In the genomic region with DNA sequence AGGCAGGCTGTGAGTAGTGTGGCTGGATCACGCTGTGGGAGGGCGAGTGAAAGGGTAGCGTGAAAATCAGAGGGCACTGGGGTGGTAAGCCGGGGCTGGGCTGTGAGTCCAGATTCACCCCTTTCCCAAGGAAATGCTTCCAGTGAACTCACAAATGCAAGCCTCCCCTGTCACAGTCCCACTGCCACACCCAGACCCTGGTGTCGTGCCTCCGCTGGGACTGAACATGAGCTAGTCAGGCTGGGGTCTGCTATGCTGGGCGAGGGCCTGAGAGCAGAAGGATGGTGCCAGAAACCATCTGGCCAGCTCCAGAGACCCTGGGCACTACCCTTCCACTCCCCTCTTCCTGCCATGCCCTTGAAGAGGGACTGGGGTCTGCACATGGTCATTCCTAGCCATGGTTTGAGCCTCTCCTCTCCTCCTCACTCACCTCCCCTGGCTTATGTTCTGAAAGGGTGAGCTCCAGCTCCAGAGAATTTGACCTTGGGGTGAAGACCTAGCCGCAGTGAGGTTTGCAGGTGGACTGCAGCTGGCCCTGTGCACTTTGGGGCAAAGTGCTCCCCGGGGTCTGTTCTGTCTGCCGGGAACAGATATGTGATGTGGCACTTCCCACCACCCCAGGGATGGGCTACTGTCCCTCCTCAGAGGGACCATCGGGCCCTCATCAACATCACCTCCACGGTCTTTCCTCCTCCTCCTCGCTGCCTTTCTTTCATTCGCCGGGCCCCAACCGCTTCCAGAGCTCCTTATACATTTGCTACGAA, we compare ENCODE assay signal across 18 cellular contexts.
DNase-seq lines count a peak whose midpoint lies in the region; ATAC-seq, FAIRE-seq and TF ChIP-seq lines count a peak whose summit lies in the region.
"Had no signal": no experiment of that assay in that cellular context is flagged by ENCODE, and none has a peak within 500 bp of the region (broad histone marks: within the 10 kb centered on the region; RNA-seq: fewer than 3 reads in every experiment).

No MANE protein-coding gene starts in this region.

- ATAC-seq in HepG2 (no peak; the same call in 2 of the 3 replicates), HG03196 (IDR thresholded peaks at IDR 0.05; ENCODE audit: unreplicated experiment) (no peak), HG03469 (IDR thresholded peaks at IDR 0.05; ENCODE audit: unreplicated experiment) (no peak)
- ATAC-seq: CD8-positive, alpha-beta T cell had no signal

- peak overlapping the region; percentile 52 for H2BK120ac ChIP-seq in trophoblast cell (ENCODE audit: insufficient read depth, low read length, poor library complexity)

- in situ Hi-C loops in HepG2 (cut with HindIII; ENCODE audit: extremely low pct_ligation_motif_present, low pct_unique_long_range_greater_than_20kb): loop anchor here (5.0 kb wide), 1 partner anchor 174 kb away; no protein-coding TSS in a partner anchor

- peaks cover 12% of the 10 kb centered on the region for H3K79me1 ChIP-seq in trophoblast cell (ENCODE audit: low read length)

- H3K27me3 ChIP-seq in HepG2 (ENCODE audit: control insufficient read depth in 1 of 2, insufficient read depth in 2 of 2, low read length in 2 of 2) (no peaks in the 10 kb centered on the region), trophoblast cell (ENCODE audit: insufficient read depth, low read length) (no peaks in the 10 kb centered on the region)
- H3K27me3 ChIP-seq: BLaER1 treated with 17β-estradiol and CSF1 and Interleukin-3, amounts not matched to agents 10 nM and 100 nM had no signal

- peak overlapping the region; percentile 11 for H2BK5ac ChIP-seq in trophoblast cell (ENCODE audit: low read depth, low read length, poor library complexity)

- no peak for TF ChIP-seq POLR2A in HepG2 (IDR thresholded peaks at IDR 0.05; ENCODE audit: insufficient read depth in 1 of 2, low read depth in 2 of 2, low read length in 2 of 2)

- TF ChIP-seq CTCF in HepG2 (CRISPR knock-in tag; IDR thresholded peaks at IDR 0.05): no peak

- H4K12ac ChIP-seq in trophoblast cell (ENCODE audit: low read depth, low read length): no peak overlapping the region

- H3K36me3 ChIP-seq in HepG2 (replicated peaks in 1 of 2; ENCODE audit: control insufficient read depth in 1 of 2, insufficient read depth in 2 of 2, low read length in 2 of 2) (no peaks in the 10 kb centered on the region), trophoblast cell (ENCODE audit: control insufficient read depth in 1 of 2, insufficient read depth in 2 of 2, low read length in 2 of 2) (no peaks in the 10 kb centered on the region)
- H3K36me3 ChIP-seq: BLaER1 treated with 17β-estradiol and CSF1 and Interleukin-3, amounts not matched to agents 10 nM and 100 nM had no signal

- CTCF ChIA-PET in HepG2 (lab: Yijun Ruan, JAX; ENCODE audit: low intra/inter-chr PET ratio, low total read pairs): no interaction called here

- no peaks in the 10 kb centered on the region for H4K20me1 ChIP-seq in HepG2 (ENCODE audit: insufficient read depth, low read length)
- H4K20me1 ChIP-seq: BLaER1 treated with 17β-estradiol and CSF1 and Interleukin-3, amounts not matched to agents 10 nM and 100 nM had no signal

- H2AFZ ChIP-seq in HepG2 (ENCODE audit: low read length) (no peak overlapping the region), trophoblast cell (ENCODE audit: insufficient read depth, low read length, poor library complexity) (peak overlapping the region; percentile 26)

- intact Hi-C loops in HepG2 (cut with micrococcal nuclease; ENCODE audit: unreplicated experiment): no loop called here

- POLR2A ChIA-PET in HepG2 (lab: Yijun Ruan, JAX): no interaction called here

- no TSS peak for BruUV-seq in HepG2 (replicated peaks; lab: Mats Ljungman, UMichigan)

- DNase-seq in HepG2 (ENCODE audit: low spot score) (no peak), trophoblast cell (no peak), NOMO-1 (lab: John Stamatoyannopoulos, UW; ENCODE audit: unreplicated experiment in 2 of 2) (no peak)
- DNase-seq: CD8-positive, alpha-beta T cell; DMS 273 treated with DMSO at 0.1 percent for 48 hours; DMS53; DND-41; EL; H9 had no signal

- H3K79me2 ChIP-seq in HepG2 (ENCODE audit: insufficient read depth, low read length): no peaks in the 10 kb centered on the region
- H3K79me2 ChIP-seq in trophoblast cell (ENCODE audit: control insufficient read depth, insufficient read depth, low read length, poor library complexity): peaks cover 2% of the 10 kb centered on the region

- H3K9ac ChIP-seq in HepG2 (ENCODE audit: insufficient read depth, low read depth, low read length): no peak overlapping the region
- no peak overlapping the region for H3K9ac ChIP-seq in trophoblast cell (ENCODE audit: low read length)
- H3K9ac ChIP-seq: BLaER1 treated with 17β-estradiol and CSF1 and Interleukin-3, amounts not matched to agents 10 nM and 100 nM had no signal

- H2AK5ac ChIP-seq in trophoblast cell (ENCODE audit: low read length): peak overlapping the region; percentile 79

- H3K27ac ChIP-seq in angular gyrus (ENCODE audit: low read depth, low read length): peak overlapping the region; percentile 10
- H3K27ac ChIP-seq in HepG2 (ENCODE audit: extremely low read length, insufficient read depth, low read length): no peak overlapping the region
- H3K27ac ChIP-seq in trophoblast cell (ENCODE audit: low read depth, low read length): peak overlapping the region; percentile 59
- H3K27ac ChIP-seq: BLaER1 treated with 17β-estradiol and CSF1 and Interleukin-3, amounts not matched to agents 10 nM and 100 nM had no signal

- H3K9me3 ChIP-seq in HepG2 (ENCODE audit: low read length) (no peaks in the 10 kb centered on the region), trophoblast cell (ENCODE audit: insufficient read depth, low read depth, low read length) (no peaks in the 10 kb centered on the region)

- TF ChIP-seq RAD21 in HepG2 (CRISPR knock-in tag; IDR thresholded peaks at IDR 0.05): no peak

- H4K8ac ChIP-seq in trophoblast cell (ENCODE audit: low read depth, low read length): peak overlapping the region; percentile 14

- no peak overlapping the region for H3K4ac ChIP-seq in trophoblast cell (ENCODE audit: low read depth, low read length)

- 87% methylated on average over 14 of the region's 17 CpGs for WGBS in HepG2 (ENCODE audit: low lambda C conversion rate)
- WGBS in trophoblast cell (ENCODE audit: extremely low coverage, insufficient coverage, insufficient read length): no CpG with 5 or more reads among the region's 17 CpGs

- peak overlapping the region; percentile 91 for H4K91ac ChIP-seq in trophoblast cell (ENCODE audit: low read depth, low read length)

- peak overlapping the region; percentile 81 for H3K14ac ChIP-seq in trophoblast cell (ENCODE audit: low read length)

- peak overlapping the region; percentile 67 for H3K18ac ChIP-seq in trophoblast cell (ENCODE audit: low read length)

- TF ChIP-seq EP300 in HepG2 (IDR thresholded peaks at IDR 0.05; ENCODE audit: low read depth in 2 of 2, low read length in 2 of 2) (no peak), HepG2 (CRISPR knock-in tag; IDR thresholded peaks at IDR 0.05; ENCODE audit: borderline replicate concordance) (no peak)

- H3K4me1 ChIP-seq in HepG2 (ENCODE audit: insufficient read depth, low read length) (peaks cover 42% of the 10 kb centered on the region), trophoblast cell (ENCODE audit: control insufficient read depth in 1 of 2, insufficient read depth in 2 of 2, low read length in 2 of 2) (peaks cover 14 to 17% of the 10 kb centered on the region in 2 experiments)
- H3K4me1 ChIP-seq: BLaER1 treated with 17β-estradiol and CSF1 and Interleukin-3, amounts not matched to agents 10 nM and 100 nM had no signal

- peak overlapping the region; percentile 58 for H2BK12ac ChIP-seq in trophoblast cell (ENCODE audit: low read length)

- H3K4me3 ChIP-seq in HepG2 (replicated peaks in 1 of 3; ENCODE audit: insufficient read depth in 1 of 3, low read depth in 2 of 3, low read length in 3 of 3) (no peak overlapping the region), trophoblast cell (ENCODE audit: low read depth, low read length) (no peak overlapping the region)
- H3K4me3 ChIP-seq: BLaER1 treated with 17β-estradiol and CSF1 and Interleukin-3, amounts not matched to agents 10 nM and 100 nM had no signal

- no peak for FAIRE-seq in HepG2 (lab: Jason Lieb, UNC)
- FAIRE-seq: G401.6, GM12891, GM19239, H1, HTR-8/SVneo had no signal

- no peak overlapping the region for H3K4me2 ChIP-seq in HepG2 (ENCODE audit: low read depth, low read length)
- no peak overlapping the region for H3K4me2 ChIP-seq in trophoblast cell (ENCODE audit: low read length)
- H3K4me2 ChIP-seq: BLaER1 treated with 17β-estradiol and CSF1 and Interleukin-3, amounts not matched to agents 10 nM and 100 nM had no signal

- no peak overlapping the region for H3K23ac ChIP-seq in trophoblast cell (ENCODE audit: low read length)

TF ChIP-seq in HepG2, 621 proteins besides CTCF, POLR2A, EP300 and RAD21 (continues in another document):
- TF ChIP-seq GABPA (IDR thresholded peaks at IDR 0.05; ENCODE audit: low read depth, low read length) (no peak), GABPA (CRISPR knock-in tag; IDR thresholded peaks at IDR 0.05; ENCODE audit: low read depth) (no peak), FOSL2 (CRISPR knock-in tag; IDR thresholded peaks at IDR 0.05) (no peak)
